Comparison of ENCODE assay signal across 8 cellular contexts in genomic region chr12:77324763-77325468, GRCh38.
A peak's percentile ranks its signal among the peaks of the same experiment; 100 is the strongest.
DNase-seq lines count a peak whose midpoint lies in the region; ATAC-seq lines count a peak whose summit lies in the region.

No MANE protein-coding gene starts in this region.

- H2BK5ac ChIP-seq in trophoblast cell (ENCODE audit: low read depth, low read length, poor library complexity): no peak overlapping the region

- peak overlapping the region; percentile 99 for H2AFZ ChIP-seq in trophoblast cell (ENCODE audit: insufficient read depth, low read length, poor library complexity)

- H3K9ac ChIP-seq in trophoblast cell (ENCODE audit: low read length): no peak overlapping the region

- no peak overlapping the region for H2AK5ac ChIP-seq in trophoblast cell (ENCODE audit: low read length)

- H3K14ac ChIP-seq in trophoblast cell (ENCODE audit: low read length): no peak overlapping the region

- no peak overlapping the region for H2BK120ac ChIP-seq in trophoblast cell (ENCODE audit: insufficient read depth, low read length, poor library complexity)

- intact Hi-C loops in left ventricle myocardium superior (cut with micrococcal nuclease): no loop called here

- H3K27ac ChIP-seq in trophoblast cell (ENCODE audit: low read depth, low read length): no peak overlapping the region

- H4K12ac ChIP-seq in trophoblast cell (ENCODE audit: low read depth, low read length): no peak overlapping the region

- DNase-seq in DMS153 treated with DMSO at 0.1 percent for 48 hours (lab: John Stamatoyannopoulos, UW; ENCODE audit: unreplicated experiment): peak; percentile 28
- DNase-seq in NCI-H69 (lab: John Stamatoyannopoulos, UW): peak; percentile 88
- DNase-seq in amniotic stem cell (lab: John Stamatoyannopoulos, UW): peak; percentile 73
- DNase-seq in left ventricle myocardium superior: peak; percentile 90
- peak; percentile 42 to 75 for DNase-seq in trophoblast cell
- no peak for DNase-seq in KG1 (lab: John Stamatoyannopoulos, UW)

- no peak overlapping the region for H3K23ac ChIP-seq in trophoblast cell (ENCODE audit: low read length)

- H3K4me2 ChIP-seq in trophoblast cell (ENCODE audit: low read length): peak overlapping the region; percentile 98

- no peaks in the 10 kb centered on the region for H3K9me3 ChIP-seq in trophoblast cell (ENCODE audit: insufficient read depth, low read depth, low read length)

- no peaks in the 10 kb centered on the region for H3K79me1 ChIP-seq in trophoblast cell (ENCODE audit: low read length)

- no peak overlapping the region for H3K18ac ChIP-seq in trophoblast cell (ENCODE audit: low read length)

- H3K27me3 ChIP-seq in trophoblast cell (ENCODE audit: insufficient read depth, low read length): peaks cover 12% of the 10 kb centered on the region

- peak; percentile 83 for ATAC-seq in GM19395 (IDR thresholded peaks at IDR 0.05; ENCODE audit: unreplicated experiment)
- peak; percentile 72 for ATAC-seq in HG03378 (IDR thresholded peaks at IDR 0.05; ENCODE audit: unreplicated experiment)
- ATAC-seq in left ventricle myocardium superior: peak; percentile 100

- no peak overlapping the region for H3K4ac ChIP-seq in trophoblast cell (ENCODE audit: low read depth, low read length)

- H2BK12ac ChIP-seq in trophoblast cell (ENCODE audit: low read length): no peak overlapping the region

- no peak overlapping the region for H4K91ac ChIP-seq in trophoblast cell (ENCODE audit: low read depth, low read length)

- H3K36me3 ChIP-seq in trophoblast cell (ENCODE audit: control insufficient read depth in 1 of 2, insufficient read depth in 2 of 2, low read length in 2 of 2): no peaks in the 10 kb centered on the region

- H3K4me3 ChIP-seq in trophoblast cell (ENCODE audit: low read depth, low read length): peak overlapping the region; percentile 62

- no peaks in the 10 kb centered on the region for H3K79me2 ChIP-seq in trophoblast cell (ENCODE audit: control insufficient read depth, insufficient read depth, low read length, poor library complexity)

- H3K4me1 ChIP-seq in trophoblast cell (ENCODE audit: control insufficient read depth in 1 of 2, insufficient read depth in 2 of 2, low read length in 2 of 2): peaks cover 2% of the 10 kb centered on the region in 2 experiments

- peak overlapping the region; percentile 53 for H4K8ac ChIP-seq in trophoblast cell (ENCODE audit: low read depth, low read length)

- WGBS in trophoblast cell (ENCODE audit: extremely low coverage, insufficient coverage, insufficient read length): no CpG with 5 or more reads among the region's 64 CpGs
